In the genomic region with DNA sequence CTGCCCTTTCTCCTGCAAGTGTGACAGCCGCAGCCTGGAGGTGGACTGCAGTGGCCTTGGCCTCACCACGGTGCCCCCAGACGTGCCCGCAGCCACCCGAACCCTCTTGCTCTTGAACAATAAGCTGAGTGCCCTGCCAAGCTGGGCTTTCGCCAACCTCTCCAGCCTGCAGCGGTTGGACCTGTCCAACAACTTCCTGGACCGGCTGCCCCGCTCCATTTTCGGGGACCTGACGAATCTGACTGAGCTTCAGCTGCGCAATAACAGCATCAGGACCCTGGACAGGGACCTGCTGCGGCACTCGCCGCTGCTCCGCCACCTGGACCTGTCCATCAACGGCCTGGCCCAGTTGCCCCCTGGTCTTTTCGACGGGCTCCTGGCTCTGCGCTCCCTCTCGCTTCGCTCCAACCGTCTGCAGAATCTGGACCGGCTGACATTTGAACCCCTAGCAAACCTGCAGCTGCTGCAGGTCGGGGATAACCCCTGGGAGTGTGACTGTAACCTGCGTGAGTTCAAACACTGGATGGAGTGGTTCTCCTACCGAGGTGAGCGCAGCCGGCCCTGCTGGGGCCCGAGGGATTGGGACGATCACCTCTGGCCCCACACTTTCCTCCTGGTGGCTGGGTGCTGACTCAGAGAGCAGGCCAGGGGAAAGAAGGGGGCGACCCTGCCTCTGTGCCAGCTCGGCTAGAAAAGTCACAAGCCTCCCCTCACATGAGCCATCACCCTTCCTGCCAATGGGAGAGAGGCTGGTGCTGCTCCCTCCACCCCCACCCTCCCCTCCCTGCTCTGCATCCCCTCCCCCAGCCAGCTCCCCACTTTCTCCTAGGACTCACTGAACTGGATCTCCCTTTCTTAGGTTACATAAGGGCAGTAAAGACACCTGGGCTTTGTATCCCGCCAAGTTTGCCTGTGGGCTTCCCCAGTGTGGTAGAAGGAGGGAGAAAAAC, we compare ENCODE assay signal across 9 cellular contexts. TPM values are rescaled to one million over a fixed set of nuclear protein-coding genes. Genes with fewer than 3 reads are reported as not detected.
A peak's percentile ranks its signal among the peaks of the same experiment; 100 is the strongest.
DNase-seq lines count a peak whose midpoint lies in the region; ATAC-seq and TF ChIP-seq lines count a peak whose summit lies in the region.
"Had no signal": no experiment of that assay in that cellular context is flagged by ENCODE, and none has a peak within 500 bp of the region (broad histone marks: within the 10 kb centered on the region; RNA-seq: fewer than 3 reads in every experiment).

No MANE protein-coding gene starts in this region.

- no peaks in the 10 kb centered on the region for H4K20me1 ChIP-seq in PC-3 (ENCODE audit: low read length)

- H3K9ac ChIP-seq in ES-I3 (ENCODE audit: low read depth, low read length) (peak overlapping the region; percentile 6; the same call in 1 of the 2 replicates), PC-3 (ENCODE audit: low read length) (no peak overlapping the region), neuronal stem cell (ENCODE audit: low read depth, low read length, poor library complexity) (no peak overlapping the region)

- no peaks in the 10 kb centered on the region for H3K36me3 Mint-ChIP-seq in T-helper 2 cell treated with Interferon-gamma antibody and Interleukin-4, amounts not matched to agents 5 μg/mL and 100 μg/mL, for 36 hours (ENCODE audit: low read depth)

- no peak overlapping the region for H2BK120ac ChIP-seq in neuronal stem cell (ENCODE audit: low read depth, low read length)

- H3K4me2 ChIP-seq in PC-3 (ENCODE audit: low read length) (no peak overlapping the region), neuronal stem cell (ENCODE audit: insufficient read depth, low read length, poor library complexity, severe bottlenecking) (no peak overlapping the region)

- H3K4me1 Mint-ChIP-seq in T-helper 2 cell treated with Interferon-gamma antibody and Interleukin-4, amounts not matched to agents 5 μg/mL and 100 μg/mL, for 36 hours (ENCODE audit: low read depth): no peaks in the 10 kb centered on the region

- no peak overlapping the region for H3K4me3 Mint-ChIP-seq in T-helper 2 cell treated with Interferon-gamma antibody and Interleukin-4, amounts not matched to agents 5 μg/mL and 100 μg/mL, for 36 hours

- H2BK15ac ChIP-seq in neuronal stem cell (ENCODE audit: low read length): no peak overlapping the region

- peak; percentile 13; the same call in 1 of the 2 replicates for ATAC-seq in PC-3
- ATAC-seq in GM19463 (IDR thresholded peaks at IDR 0.05; ENCODE audit: unreplicated experiment): no peak
- ATAC-seq in HG02763 (IDR thresholded peaks at IDR 0.05; ENCODE audit: unreplicated experiment): no peak

- no peak overlapping the region for H3K27ac Mint-ChIP-seq in T-helper 2 cell treated with Interferon-gamma antibody and Interleukin-4, amounts not matched to agents 5 μg/mL and 100 μg/mL, for 36 hours

- H2AK5ac ChIP-seq in neuronal stem cell (ENCODE audit: low read depth, low read length): no peak overlapping the region

- H2BK12ac ChIP-seq in neuronal stem cell (ENCODE audit: low read length): no peak overlapping the region

- no peak for TF ChIP-seq CTCF in PC-3 (conservative IDR thresholded peaks at IDR 0.05; ENCODE audit: low read depth, low read length)

- no peaks in the 10 kb centered on the region for H3K9me3 ChIP-seq in ES-I3 (ENCODE audit: control insufficient read depth, insufficient read depth, low read length)
- no peaks in the 10 kb centered on the region for H3K9me3 ChIP-seq in PC-3 (ENCODE audit: low read length)
- no peaks in the 10 kb centered on the region for H3K9me3 ChIP-seq in neuronal stem cell (replicated peaks in 1 of 2; ENCODE audit: control insufficient read depth in 2 of 2, insufficient read depth in 1 of 2, low read depth in 1 of 2, low read length in 2 of 2)

- no peak overlapping the region for H3K27ac ChIP-seq in PC-3 (ENCODE audit: low read length)
- no peak overlapping the region for H3K27ac ChIP-seq in neuronal stem cell (replicated peaks; ENCODE audit: low read length)

- no TSS peak for BruUV-seq in PC-3 (replicated peaks; lab: Mats Ljungman, UMichigan)

- peaks cover 8% of the 10 kb centered on the region for H3K27me3 Mint-ChIP-seq in T-helper 2 cell treated with Interferon-gamma antibody and Interleukin-4, amounts not matched to agents 5 μg/mL and 100 μg/mL, for 36 hours (ENCODE audit: low read depth)

- no peaks in the 10 kb centered on the region for H3K79me2 ChIP-seq in PC-3 (ENCODE audit: low read length)

- no peaks in the 10 kb centered on the region for H3F3A ChIP-seq in PC-3 (ENCODE audit: low read length, unreplicated experiment)

- no peak overlapping the region for H3K14ac ChIP-seq in neuronal stem cell (ENCODE audit: low read length)

- H3K27me3 ChIP-seq in PC-3 (ENCODE audit: low read length): peaks cover 28% of the 10 kb centered on the region
- peaks cover 0 to 72% (median 14%) of the 10 kb centered on the region in 3 experiments for H3K27me3 ChIP-seq in neuronal stem cell (ENCODE audit: control insufficient read depth in 3 of 3, insufficient read depth in 3 of 3, low read depth in 1 of 3, low read length in 3 of 3)

- no peak overlapping the region for H3K4me3 ChIP-seq in PC-3 (ENCODE audit: low read length)
- peak overlapping the region in 1 of 2 donors; percentile 5 for H3K4me3 ChIP-seq in neuronal stem cell (ENCODE audit: low read length in 2 of 2)

- POLR2A ChIA-PET in PC-3 (lab: Charles Lee; ENCODE audit: unreplicated experiment): no interaction called here

- CTCF ChIA-PET in PC-3 (lab: Charles Lee): no interaction called here

- no CpG with 5 or more reads among the region's 34 CpGs for WGBS in neuronal stem cell (ENCODE audit: extremely low coverage in 2 of 2, insufficient read length in 2 of 2, insufficient replicate concordance in 1 of 2), 2 donors

- no peak overlapping the region for H3K18ac ChIP-seq in neuronal stem cell (ENCODE audit: low read length)

- H3K4me1 ChIP-seq in ES-I3 (ENCODE audit: insufficient read depth, low read length) (no peaks in the 10 kb centered on the region; the same call in 1 of the 2 replicates), PC-3 (ENCODE audit: insufficient read depth, low read length) (peaks cover 2% of the 10 kb centered on the region; the same call in 1 of the 2 replicates), neuronal stem cell (ENCODE audit: control insufficient read depth in 2 of 2, insufficient read depth in 1 of 2, low read depth in 1 of 2, low read length in 2 of 2) (peaks cover 4 to 7% of the 10 kb centered on the region in 2 donors)

- H3K4ac ChIP-seq in neuronal stem cell (ENCODE audit: low read length): no peak overlapping the region

- H3K36me3 ChIP-seq in ES-I3 (ENCODE audit: insufficient read depth, low read length): no peaks in the 10 kb centered on the region
- no peaks in the 10 kb centered on the region for H3K36me3 ChIP-seq in PC-3 (ENCODE audit: low read depth, low read length)
- no peaks in the 10 kb centered on the region for H3K36me3 ChIP-seq in neuronal stem cell (replicated peaks in 1 of 2; ENCODE audit: control insufficient read depth in 2 of 2, insufficient read depth in 2 of 2, low read length in 2 of 2)

- no peak overlapping the region for H4K8ac ChIP-seq in neuronal stem cell (ENCODE audit: low read depth, low read length)

- no peak overlapping the region for H4K91ac ChIP-seq in neuronal stem cell (ENCODE audit: low read depth, low read length, poor library complexity)

- H3K79me1 ChIP-seq in neuronal stem cell (ENCODE audit: low read depth, low read length): no peaks in the 10 kb centered on the region

- no peaks in the 10 kb centered on the region for H3K9me3 Mint-ChIP-seq in T-helper 2 cell treated with Interferon-gamma antibody and Interleukin-4, amounts not matched to agents 5 μg/mL and 100 μg/mL, for 36 hours

- DNase-seq in PC-3 (peak; percentile 82), fibroblast of gingiva (ENCODE audit: low read depth) (peak; percentile 26), neuronal stem cell (ENCODE audit: low spot score) (peak; percentile 80), activated T-cell treated with anti-CD3 and anti-CD28 coated beads for 4 hours (no peak)
- DNase-seq in T-helper 2 cell treated with Interferon-gamma antibody and Interleukin-4, amounts not matched to agents 5 μg/mL and 100 μg/mL, for 36 hours (ENCODE audit: low spot score): no peak

- no peaks in the 10 kb centered on the region for H3K9me2 ChIP-seq in PC-3 (replicated peaks; ENCODE audit: low read length)

- H2AFZ ChIP-seq in PC-3 (ENCODE audit: low read length) (no peak overlapping the region), neuronal stem cell (ENCODE audit: low read length) (no peak overlapping the region)

- intact Hi-C loops in PC-3 (cut with micrococcal nuclease): no loop called here

- no peak overlapping the region for H2BK5ac ChIP-seq in neuronal stem cell (ENCODE audit: low read length)

- no peak overlapping the region for H3K23ac ChIP-seq in neuronal stem cell (ENCODE audit: low read depth, low read length, poor library complexity)

RNA-seq across cellular contexts. Expression of gene LRTM2, which starts 10.9 kb away (rescaled TPM):
- total RNA-seq in PC-3 (2014; rRNA removed): not detected in 2 replicates
- 0.03 TPM for polyA plus RNA-seq in neuronal stem cell (2013, experiment 1 of 2)
- 0.03 TPM for polyA plus RNA-seq in neuronal stem cell (2013, experiment 2 of 2)
- polyA plus RNA-seq: adipose tissue had no signal

Comparison
In these comparisons a context has a peak if more than half of its experiments do, and no peak if none do; other contexts are left out.
1. DNase-seq: peak in PC-3 (single experiment), fibroblast of gingiva (single experiment) and neuronal stem cell (single experiment); none in T-helper 2 cell treated with Interferon-gamma antibody and Interleukin-4, amounts not matched to agents 5 μg/mL and 100 μg/mL, for 36 hours (single experiment) and activated T-cell treated with anti-CD3 and anti-CD28 coated beads for 4 hours (single experiment).